ENCODE assay signal across 8 cellular contexts in genomic region chr2:85755122-85756027, GRCh38. TPM values are rescaled to one million over a fixed set of nuclear protein-coding genes. Genes with fewer than 3 reads are reported as not detected.
A peak's percentile ranks its signal among the peaks of the same experiment; 100 is the strongest.
DNase-seq lines count a peak whose midpoint lies in the region; ATAC-seq and TF ChIP-seq lines count a peak whose summit lies in the region.

No MANE protein-coding gene starts in this region.

- H3K4me3 ChIP-seq in fibroblast of the aortic adventitia (ENCODE audit: low read depth, low read length), result peak overlapping the region; percentile 95

- no peak for TF ChIP-seq CTCF in fibroblast of the aortic adventitia (IDR thresholded peaks at IDR 0.05; ENCODE audit: insufficient read depth, low read length)

- intact Hi-C loops in sciatic nerve (cut with DNase I), result no loop called here

- ATAC-seq in SK-N-SH treated with all-trans-retinoic acid at 6 μM for 48 hours, result peak; percentile 9
- peak; percentile 0 for ATAC-seq in sciatic nerve
- no peak for ATAC-seq in GM19455 (IDR thresholded peaks at IDR 0.05; ENCODE audit: unreplicated experiment)

- DNase-seq in ELR (ENCODE audit: low read depth) (peak; percentile 40), fibroblast of the aortic adventitia (ENCODE audit: low read depth) (peak; percentile 80), sciatic nerve (ENCODE audit: low spot score) (no peak), NCI-H1092 treated with DMSO at 0.1 percent for 48 hours (lab: John Stamatoyannopoulos, UW) (no peak), cerebellar nuclear complex (lab: John Stamatoyannopoulos, UW) (no peak), kidney glomerular epithelial cell (lab: John Stamatoyannopoulos, UW) (no peak)

TF ChIP-seq in SK-N-SH treated with all-trans-retinoic acid at 6 μM for 48 hours, 23 proteins besides CTCF, POLR2A, EP300 and RAD21:
- TF ChIP-seq ESRRG (CRISPR knock-in tag; IDR thresholded peaks at IDR 0.05) (no peak), CREB5 (CRISPR knock-in tag; IDR thresholded peaks at IDR 0.05; ENCODE audit: low read depth) (no peak), GLIS3 (CRISPR knock-in tag; IDR thresholded peaks at IDR 0.05) (no peak), TOX (CRISPR knock-in tag; IDR thresholded peaks at IDR 0.05; ENCODE audit: borderline replicate concordance) (no peak), ZNF8 (CRISPR knock-in tag; IDR thresholded peaks at IDR 0.05) (no peak), POU6F1 (CRISPR knock-in tag; IDR thresholded peaks at IDR 0.05; ENCODE audit: borderline replicate concordance, low read depth) (no peak), ARNTL (CRISPR knock-in tag; IDR thresholded peaks at IDR 0.05; ENCODE audit: borderline replicate concordance, low read depth) (no peak), ZFP30 (CRISPR knock-in tag; IDR thresholded peaks at IDR 0.05) (no peak), ISL1 (CRISPR knock-in tag; IDR thresholded peaks at IDR 0.05) (no peak), ZC3H10 (CRISPR knock-in tag; IDR thresholded peaks at IDR 0.05) (no peak), SNAI2 (CRISPR knock-in tag; IDR thresholded peaks at IDR 0.05) (no peak), ZNF565 (CRISPR knock-in tag; conservative IDR thresholded peaks at IDR 0.05; ENCODE audit: low read depth) (no peak), RARB (CRISPR knock-in tag; IDR thresholded peaks at IDR 0.05) (no peak), CSRNP3 (CRISPR knock-in tag; IDR thresholded peaks at IDR 0.05) (no peak), BACH2 (CRISPR knock-in tag; IDR thresholded peaks at IDR 0.05; ENCODE audit: borderline replicate concordance) (no peak), PATZ1 (CRISPR knock-in tag; IDR thresholded peaks at IDR 0.05; ENCODE audit: borderline replicate concordance) (no peak), TSHZ2 (CRISPR knock-in tag; IDR thresholded peaks at IDR 0.05) (no peak)

RNA-seq across cellular contexts. Expression of gene ATOH8, which starts 1.6 kb away (rescaled TPM):
- 17.0 and 22.0 TPM in 2 replicates for total RNA-seq in fibroblast of the aortic adventitia (ENCODE audit: low replicate concordance)
- 57.2 TPM for total RNA-seq in sciatic nerve

Comparison
In these comparisons a context has a peak if more than half of its experiments do, and no peak if none do; other contexts are left out.
1. DNase-seq: peak in ELR (single experiment) and fibroblast of the aortic adventitia (single experiment); none in sciatic nerve (single experiment), NCI-H1092 treated with DMSO at 0.1 percent for 48 hours (single experiment), cerebellar nuclear complex (0 of 2) and kidney glomerular epithelial cell (single experiment).